In the genomic region with DNA sequence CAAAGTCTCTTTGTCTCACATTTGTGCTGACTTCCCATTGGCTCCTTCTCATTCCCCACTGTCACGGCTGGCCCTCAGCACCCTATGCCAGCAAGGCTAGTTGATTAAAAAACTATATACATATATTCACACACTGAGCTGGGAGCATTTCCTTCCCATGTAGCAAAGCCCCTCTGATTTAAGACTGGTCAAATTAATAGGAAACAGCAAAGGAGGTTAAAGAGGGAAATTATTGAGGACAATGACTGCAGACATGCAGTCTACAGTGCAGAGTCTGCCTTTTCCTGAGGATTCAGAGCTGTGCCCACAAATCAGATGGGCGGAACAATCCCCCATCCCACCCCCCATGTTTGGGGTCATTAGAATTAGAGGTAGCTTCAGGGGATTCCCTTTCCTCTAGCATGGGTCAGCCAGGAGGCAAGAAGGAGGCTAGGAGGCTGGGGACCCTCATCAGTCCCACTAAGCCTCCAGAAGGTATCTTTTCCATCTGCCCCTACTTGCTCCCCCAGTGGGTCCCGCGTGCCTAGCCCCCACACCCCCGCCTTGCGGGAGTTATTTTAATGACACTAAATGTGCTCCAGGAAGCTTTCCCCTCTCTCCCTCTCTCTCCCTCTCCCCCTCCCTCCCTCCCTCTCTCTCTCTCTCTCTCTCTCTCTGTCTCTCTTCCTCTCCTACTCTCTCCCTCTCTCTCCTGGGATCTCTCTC, we compare ENCODE assay signal across 22 cellular contexts. TPM values are rescaled to one million over a fixed set of nuclear protein-coding genes. Genes with fewer than 3 reads are reported as not detected.
"Had no signal": no experiment of that assay in that cellular context is flagged by ENCODE, and none has a peak within 500 bp of the region (broad histone marks: within the 10 kb centered on the region; RNA-seq: fewer than 3 reads in every experiment).

No MANE protein-coding gene starts in this region.

- H3K4me1 ChIP-seq: left lung, prostate gland had no signal

- ATAC-seq: activated CD8-positive, alpha-beta T cell treated with anti-CD3 and anti-CD28 coated beads for 36 hours; activated T-helper 17 cell treated with anti-CD3 and anti-CD28 coated beads, Interleukin-2, amount 50 U/mL, for 72 hours; body of pancreas; effector memory CD8-positive, alpha-beta T cell; left lung; natural killer cell treated with Interleukin-12 subunit alpha and Interleukin-12 subunit beta and Interleukin-15 and Interleukin-18, amount 100 ng/mL, for 72 hours; right cardiac atrium; stimulated activated naive CD8-positive, alpha-beta T cell treated with anti-CD3 and anti-CD28 coated beads, Interleukin-15, Interleukin-2, amounts not matched to agents 100 U/mL and 50 U/mL, for 24 hours had no signal

- H3K9me3 ChIP-seq: body of pancreas, left lung, prostate gland, tibial artery had no signal

- H3K4me3 ChIP-seq: body of pancreas, left lung, prostate gland, tibial artery had no signal

- H3K36me3 ChIP-seq: left lung, prostate gland, tibial artery had no signal

- DNase-seq: activated CD4-positive, alpha-beta T cell treated with anti-CD3 and anti-CD28 coated beads, Interleukin-2, amount 10 ng/mL, durations not matched to agents 24 days and 14 days; activated CD8-positive, alpha-beta T cell treated with anti-CD3 and anti-CD28 coated beads for 36 hours; activated naive CD4-positive, alpha-beta T cell treated with Interleukin-2 at 50 U/mL for 16 hours; activated T-cell treated with anti-CD3 and anti-CD28 coated beads, Interleukin-2, amount 50 U/mL, for 1 hour; body of pancreas; caudate nucleus; effector memory CD8-positive, alpha-beta T cell; foreskin fibroblast; glutamatergic neuron; hippocampal formation; left lung; occipital lobe; right cardiac atrium; stimulated activated naive CD8-positive, alpha-beta T cell treated with anti-CD3 and anti-CD28 coated beads, Interleukin-15, Interleukin-2, amounts not matched to agents 100 U/mL and 50 U/mL, for 24 hours; substantia nigra; tibial artery had no signal

- H3K27ac ChIP-seq: body of pancreas, left lung, prostate gland, tibial artery had no signal

RNA-seq across cellular contexts. Expression of gene DLX6, which starts 9.8 kb away (rescaled TPM):
- total RNA-seq: activated CD4-positive, alpha-beta T cell treated with anti-CD3 and anti-CD28 coated beads, Interleukin-2, amount 10 ng/mL, durations not matched to agents 24 days and 14 days; activated CD8-positive, alpha-beta T cell treated with anti-CD3 and anti-CD28 coated beads for 36 hours; activated T-helper 17 cell treated with anti-CD3 and anti-CD28 coated beads, Interleukin-2, amount 50 U/mL, for 72 hours; body of pancreas; dermis microvascular lymphatic vessel endothelial cell; left lung; lung microvascular endothelial cell; natural killer cell treated with Interleukin-12 subunit alpha and Interleukin-12 subunit beta and Interleukin-15 and Interleukin-18, amount 100 ng/mL, for 72 hours; right cardiac atrium; skeletal muscle tissue had no signal

RNA-seq across cellular contexts. Expression of gene DLX5, which starts 29.1 kb away (rescaled TPM):
- total RNA-seq: activated CD4-positive, alpha-beta T cell treated with anti-CD3 and anti-CD28 coated beads, Interleukin-2, amount 10 ng/mL, durations not matched to agents 24 days and 14 days; activated CD8-positive, alpha-beta T cell treated with anti-CD3 and anti-CD28 coated beads for 36 hours; activated T-helper 17 cell treated with anti-CD3 and anti-CD28 coated beads, Interleukin-2, amount 50 U/mL, for 72 hours; body of pancreas; dermis microvascular lymphatic vessel endothelial cell; lung microvascular endothelial cell; natural killer cell treated with Interleukin-12 subunit alpha and Interleukin-12 subunit beta and Interleukin-15 and Interleukin-18, amount 100 ng/mL, for 72 hours; right cardiac atrium; skeletal muscle tissue had no signal
